ENCODE assay signal across 8 cellular contexts in the genomic region with DNA sequence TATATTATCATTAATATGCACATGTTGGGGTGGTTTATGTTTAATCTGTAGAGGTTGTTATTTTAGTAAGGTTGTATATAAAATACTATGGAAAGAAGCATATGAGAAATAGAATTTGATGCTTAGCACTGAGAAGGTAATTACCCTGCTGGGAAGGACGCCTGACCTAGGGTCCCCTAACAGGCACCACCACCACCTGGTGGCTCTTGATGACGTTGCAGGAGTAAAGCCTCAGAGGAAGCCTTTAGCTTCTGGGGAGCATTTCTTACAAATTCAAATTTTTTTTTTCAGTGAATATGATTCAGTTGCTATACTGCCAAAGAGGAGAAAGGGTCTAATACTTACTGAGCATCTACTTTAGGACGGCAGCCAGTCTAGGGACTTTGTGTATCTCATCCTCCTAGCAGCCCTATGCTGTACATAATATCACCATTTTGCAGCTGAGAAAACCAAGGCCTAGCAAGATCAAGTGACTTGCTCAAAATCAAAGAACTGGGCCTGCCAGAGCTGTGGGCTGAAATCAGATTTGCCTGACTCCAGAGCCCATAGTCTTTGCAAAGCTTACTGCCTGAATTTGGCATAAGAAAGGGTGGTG.
DNase-seq lines count a peak whose midpoint lies in the region; ATAC-seq and TF ChIP-seq lines count a peak whose summit lies in the region.

No MANE protein-coding gene starts in this region.

- H3K27ac ChIP-seq in CD8-positive, alpha-beta memory T cell (ENCODE audit: low read depth, low read length), result no peak overlapping the region
- no peak overlapping the region for H3K27ac ChIP-seq in upper lobe of right lung

- no peaks in the 10 kb centered on the region for H3K9me3 ChIP-seq in CD8-positive, alpha-beta memory T cell (ENCODE audit: low read length)
- H3K9me3 ChIP-seq in upper lobe of right lung, result no peaks in the 10 kb centered on the region

- H3K27me3 Mint-ChIP-seq in CD8-positive, alpha-beta memory T cell, result peaks cover 5 to 14% of the 10 kb centered on the region in 2 donors
- H3K27me3 Mint-ChIP-seq in endothelial cell (ENCODE audit: unreplicated experiment) (no peaks in the 10 kb centered on the region), natural killer cell (ENCODE audit: low read depth in 2 of 2) (peaks cover 5 to 22% of the 10 kb centered on the region in 2 donors)

- no peaks in the 10 kb centered on the region for H3K36me3 Mint-ChIP-seq in CD8-positive, alpha-beta memory T cell
- H3K36me3 Mint-ChIP-seq in endothelial cell (ENCODE audit: low read depth, unreplicated experiment) (no peaks in the 10 kb centered on the region), natural killer cell (no peaks in the 10 kb centered on the region)

- CTCF ChIA-PET in CD8-positive, alpha-beta memory T cell (lab: Charles Lee), result interaction anchor here (1.1 to 8.3 kb wide), 4 partner anchors 277 to 393 kb away, joined by 3 to 88 read pairs (median 4); no protein-coding TSS in a partner anchor

- DNase-seq in CD8-positive, alpha-beta memory T cell, result peak in 4 of 5 donors; percentile 3 to 52 (median 16)
- peak; percentile 10 for DNase-seq in GM19240 (ENCODE audit: insufficient read length, low spot score)
- peak; percentile 53 for DNase-seq in NCI-H2227 treated with DMSO at 0.1 percent for 48 hours (lab: John Stamatoyannopoulos, UW)
- DNase-seq in activated CD4-positive, alpha-beta T cell treated with anti-CD3 and anti-CD28 coated beads for 48 hours, result peak; percentile 64
- DNase-seq in endothelial cell (ENCODE audit: low spot score), result peak; percentile 64
- no peak for DNase-seq in natural killer cell
- no peak for DNase-seq in upper lobe of right lung

- intact Hi-C loops in natural killer cell (cut with micrococcal nuclease), result no loop called here
- intact Hi-C loops in upper lobe of right lung (cut with DNase I), result no loop called here

- POLR2A ChIA-PET in CD8-positive, alpha-beta memory T cell (lab: Charles Lee), result no interaction called here

- no peaks in the 10 kb centered on the region for H3K9me3 Mint-ChIP-seq in CD8-positive, alpha-beta memory T cell
- H3K9me3 Mint-ChIP-seq in endothelial cell (ENCODE audit: unreplicated experiment), result no peaks in the 10 kb centered on the region
- no peaks in the 10 kb centered on the region for H3K9me3 Mint-ChIP-seq in natural killer cell

- H3K4me1 ChIP-seq in CD8-positive, alpha-beta memory T cell (ENCODE audit: insufficient read depth, low read length), result no peaks in the 10 kb centered on the region
- H3K4me1 ChIP-seq in upper lobe of right lung, result no peaks in the 10 kb centered on the region

- H3K27me3 ChIP-seq in CD8-positive, alpha-beta memory T cell (ENCODE audit: insufficient read depth, low read length, poor library complexity, severe bottlenecking), result no peaks in the 10 kb centered on the region
- no peaks in the 10 kb centered on the region for H3K27me3 ChIP-seq in upper lobe of right lung

- no peak overlapping the region for H3K27ac Mint-ChIP-seq in CD8-positive, alpha-beta memory T cell
- H3K27ac Mint-ChIP-seq in endothelial cell (ENCODE audit: unreplicated experiment) (no peak overlapping the region), natural killer cell (no peak overlapping the region)

- H3K4me3 Mint-ChIP-seq in CD8-positive, alpha-beta memory T cell, result no peak overlapping the region
- H3K4me3 Mint-ChIP-seq in endothelial cell (ENCODE audit: unreplicated experiment), result no peak overlapping the region
- H3K4me3 Mint-ChIP-seq in natural killer cell, result no peak overlapping the region

- H3K36me3 ChIP-seq in CD8-positive, alpha-beta memory T cell (ENCODE audit: insufficient read depth, low read length), result no peaks in the 10 kb centered on the region
- no peaks in the 10 kb centered on the region for H3K36me3 ChIP-seq in upper lobe of right lung

- peaks cover 2 to 4% (median 3%) of the 10 kb centered on the region in 3 donors for H3K4me1 Mint-ChIP-seq in CD8-positive, alpha-beta memory T cell
- H3K4me1 Mint-ChIP-seq in endothelial cell (ENCODE audit: unreplicated experiment) (peaks cover 8% of the 10 kb centered on the region), natural killer cell (no peaks in the 10 kb centered on the region)

- peak; percentile 63 for TF ChIP-seq CTCF in endothelial cell (IDR thresholded peaks at IDR 0.05; ENCODE audit: unreplicated experiment)
- TF ChIP-seq CTCF in natural killer cell (IDR thresholded peaks at IDR 0.05), result peak; percentile 34
- TF ChIP-seq CTCF in upper lobe of right lung (IDR thresholded peaks at IDR 0.05), result peak; percentile 62

- ATAC-seq in HG03280 (IDR thresholded peaks at IDR 0.05; ENCODE audit: unreplicated experiment), result peak; percentile 87
- ATAC-seq in natural killer cell, result peak in 2 of 3 donors; percentile 40 to 71
- peak; percentile 80 for ATAC-seq in upper lobe of right lung

- no peak overlapping the region for H3K4me3 ChIP-seq in CD8-positive, alpha-beta memory T cell (ENCODE audit: low read length)
- no peak overlapping the region for H3K4me3 ChIP-seq in upper lobe of right lung

Comparison
In these comparisons a context has a peak if more than half of its experiments do, and no peak if none do; other contexts are left out.
1. DNase-seq: peak in CD8-positive, alpha-beta memory T cell (4 of 5), GM19240 (single experiment), NCI-H2227 treated with DMSO at 0.1 percent for 48 hours (single experiment), activated CD4-positive, alpha-beta T cell treated with anti-CD3 and anti-CD28 coated beads for 48 hours (single experiment) and endothelial cell (single experiment); none in natural killer cell (single experiment) and upper lobe of right lung (single experiment).
2. Peak in every context shown above with its lines, with median percentiles within 50 percentile points of each other: ATAC-seq and CTCF ChIP-seq.